In genomic region chr7:22821702-22822485, GRCh38 we compare ENCODE assay signal across 8 cellular contexts. TPM values are rescaled to one million over a fixed set of nuclear protein-coding genes. Genes with fewer than 3 reads are reported as not detected.
DNase-seq lines count a peak whose midpoint lies in the region; ATAC-seq and TF ChIP-seq lines count a peak whose summit lies in the region.

No MANE protein-coding gene starts in this region.

- ATAC-seq in SK-N-SH treated with all-trans-retinoic acid at 6 μM for 48 hours (peak; percentile 67), natural killer cell (peak in 1 of 3 donors; percentile 2), HG03342 (IDR thresholded peaks at IDR 0.05; ENCODE audit: unreplicated experiment) (no peak)

- intact Hi-C loops in natural killer cell (cut with micrococcal nuclease) = loop anchor here (1.0 kb wide), 2 partner anchors 31 to 192 kb away; partner anchors contain the start of gene HYCC1

- DNase-seq in activated naive CD4-positive, alpha-beta T cell treated with anti-CD3 and anti-CD28 coated beads, Interleukin-2, amount 50 U/mL, for 16 hours = no peak
- DNase-seq in epithelial cell of proximal tubule (ENCODE audit: low read depth) (no peak), natural killer cell (no peak), AML-193 (lab: John Stamatoyannopoulos, UW) (no peak), NCI-H1436 treated with DMSO at 0.1 percent for 48 hours (lab: John Stamatoyannopoulos, UW) (no peak)

- no peak for TF ChIP-seq CTCF in epithelial cell of proximal tubule (conservative IDR thresholded peaks at IDR 0.05; ENCODE audit: low read depth, low read length)
- no peak for TF ChIP-seq CTCF in natural killer cell (IDR thresholded peaks at IDR 0.05)

- peaks cover 8% of the 10 kb centered on the region for H3K36me3 Mint-ChIP-seq in activated naive CD4-positive, alpha-beta T cell treated with anti-CD3 and anti-CD28 coated beads, Interleukin-2, amount 50 U/mL, for 24 hours
- H3K36me3 Mint-ChIP-seq in natural killer cell = no peaks in the 10 kb centered on the region

- H3K27ac Mint-ChIP-seq in activated naive CD4-positive, alpha-beta T cell treated with anti-CD3 and anti-CD28 coated beads, Interleukin-2, amount 50 U/mL, for 24 hours = peak overlapping the region; percentile 100
- H3K27ac Mint-ChIP-seq in natural killer cell = peak overlapping the region; percentile 97 to 98

- no peaks in the 10 kb centered on the region for H3K9me3 Mint-ChIP-seq in activated naive CD4-positive, alpha-beta T cell treated with anti-CD3 and anti-CD28 coated beads, Interleukin-2, amount 50 U/mL, for 24 hours
- H3K9me3 Mint-ChIP-seq in natural killer cell = no peaks in the 10 kb centered on the region

- peaks cover 45% of the 10 kb centered on the region for H3K4me1 Mint-ChIP-seq in activated naive CD4-positive, alpha-beta T cell treated with anti-CD3 and anti-CD28 coated beads, Interleukin-2, amount 50 U/mL, for 24 hours
- peaks cover 34 to 41% of the 10 kb centered on the region in 2 donors for H3K4me1 Mint-ChIP-seq in natural killer cell

- peak overlapping the region; percentile 91 for H3K4me3 ChIP-seq in epithelial cell of proximal tubule (ENCODE audit: low read depth, low read length)

- H3K4me3 Mint-ChIP-seq in activated naive CD4-positive, alpha-beta T cell treated with anti-CD3 and anti-CD28 coated beads, Interleukin-2, amount 50 U/mL, for 24 hours = peak overlapping the region; percentile 100
- H3K4me3 Mint-ChIP-seq in natural killer cell = peak overlapping the region; percentile 99

- peaks cover 5% of the 10 kb centered on the region for H3K27me3 Mint-ChIP-seq in activated naive CD4-positive, alpha-beta T cell treated with anti-CD3 and anti-CD28 coated beads, Interleukin-2, amount 50 U/mL, for 24 hours
- peaks cover 7 to 18% of the 10 kb centered on the region in 2 donors for H3K27me3 Mint-ChIP-seq in natural killer cell (ENCODE audit: low read depth in 2 of 2)

TF ChIP-seq in SK-N-SH treated with all-trans-retinoic acid at 6 μM for 48 hours, 23 proteins besides CTCF, POLR2A, EP300 and RAD21:
- TF ChIP-seq ISL1 (CRISPR knock-in tag; IDR thresholded peaks at IDR 0.05) = no peak
- no peak for TF ChIP-seq TOX (CRISPR knock-in tag; IDR thresholded peaks at IDR 0.05; ENCODE audit: borderline replicate concordance)
- TF ChIP-seq SNAI2 (CRISPR knock-in tag; IDR thresholded peaks at IDR 0.05) = no peak
- no peak for TF ChIP-seq TCF4 (CRISPR knock-in tag; IDR thresholded peaks at IDR 0.05; ENCODE audit: borderline replicate concordance)
- no peak for TF ChIP-seq PATZ1 (CRISPR knock-in tag; IDR thresholded peaks at IDR 0.05; ENCODE audit: borderline replicate concordance)
- TF ChIP-seq ZC3H10 (CRISPR knock-in tag; IDR thresholded peaks at IDR 0.05) = no peak
- TF ChIP-seq CSRNP3 (CRISPR knock-in tag; IDR thresholded peaks at IDR 0.05) = no peak
- no peak for TF ChIP-seq ZFP3 (CRISPR knock-in tag; IDR thresholded peaks at IDR 0.05)
- no peak for TF ChIP-seq PPARA (CRISPR knock-in tag; IDR thresholded peaks at IDR 0.05; ENCODE audit: borderline replicate concordance)

RNA-seq across cellular contexts. Expression of gene TOMM7, which starts 0.8 kb away (rescaled TPM):
- total RNA-seq in epithelial cell of proximal tubule (83.0 and 105 TPM in 2 replicates), natural killer cell (100 to 1,000 TPM; 194 to 286 (median 269) TPM)
